8 cellular contexts compared by ENCODE assay signal in genomic region chr5:181187500-181188213, GRCh38. TPM values are rescaled to one million over a fixed set of nuclear protein-coding genes. Genes with fewer than 3 reads are reported as not detected.
DNase-seq lines count a peak whose midpoint lies in the region; ATAC-seq and TF ChIP-seq lines count a peak whose summit lies in the region.

No MANE protein-coding gene starts in this region.

- peaks cover 0 to 14% (median 0%) of the 10 kb centered on the region in 3 donors for H3K9me3 Mint-ChIP-seq in IgD-negative memory B cell

- peaks cover 28 to 32% (median 30%) of the 10 kb centered on the region in 3 donors for H3K4me1 Mint-ChIP-seq in IgD-negative memory B cell

- H3K36me3 Mint-ChIP-seq in IgD-negative memory B cell, result peaks cover 6% of the 10 kb centered on the region

- H3K4me3 Mint-ChIP-seq in IgD-negative memory B cell, result peak overlapping the region; percentile 91 to 99 (median 98)

- intact Hi-C loops in left ventricle myocardium superior (cut with micrococcal nuclease), result loop anchor here (10.0 kb wide), 1 partner anchor 57 kb away; the partner anchor contains the start of gene RACK1

- ATAC-seq in left ventricle myocardium superior (peak; percentile 27), GM21423 (IDR thresholded peaks at IDR 0.05; ENCODE audit: unreplicated experiment) (no peak), GM19463 (IDR thresholded peaks at IDR 0.05; ENCODE audit: unreplicated experiment) (no peak)

- DNase-seq in AG10803 (ENCODE audit: low read depth), result peak; percentile 86
- DNase-seq in activated naive CD4-positive, alpha-beta T cell treated with anti-CD3 and anti-CD28 coated beads, Interleukin-2, amount 50 U/mL, for 16 hours, result peak; percentile 67
- DNase-seq in left ventricle myocardium superior, result peak; percentile 84
- DNase-seq in retina, result peak; percentile 80
- DNase-seq in NCI-H2081 (lab: John Stamatoyannopoulos, UW), result no peak

- H3K27me3 Mint-ChIP-seq in IgD-negative memory B cell, result peaks cover 8% of the 10 kb centered on the region

- H3K27ac Mint-ChIP-seq in IgD-negative memory B cell, result peak overlapping the region; percentile 99 to 100 (median 100)

- H3K4me3 ChIP-seq in AG10803 (ENCODE audit: low read length), result peak overlapping the region; percentile 51

- TF ChIP-seq CTCF in AG10803 (conservative IDR thresholded peaks at IDR 0.05; ENCODE audit: low read length), result peak; percentile 46

RNA-seq across cellular contexts. Expression of gene TRIM7, which starts 17.3 kb away (rescaled TPM):
- 0.71 TPM for polyA plus RNA-seq in IgD-negative memory B cell
- 20.0 TPM for total RNA-seq in left ventricle myocardium superior

RNA-seq across cellular contexts. Expression of gene TRIM41, which starts 35.4 kb away (rescaled TPM):
- 1.3 TPM for polyA plus RNA-seq in IgD-negative memory B cell
- total RNA-seq in left ventricle myocardium superior, result 23.7 TPM

RNA-seq across cellular contexts. Expression of gene OR2V2, which starts 40.3 kb away (rescaled TPM):
- polyA plus RNA-seq in IgD-negative memory B cell, result not detected
- not detected for total RNA-seq in left ventricle myocardium superior

RNA-seq across cellular contexts. Expression of gene RACK1, which starts 56.0 kb away (rescaled TPM):
- 2,243 TPM for polyA plus RNA-seq in IgD-negative memory B cell
- total RNA-seq in left ventricle myocardium superior, result 641 TPM

RNA-seq across cellular contexts. Expression of gene OR2V1, which starts 56.7 kb away (rescaled TPM):
- not detected for polyA plus RNA-seq in IgD-negative memory B cell
- total RNA-seq in left ventricle myocardium superior, result not detected

Comparison
In these comparisons a context has a peak if more than half of its experiments do, and no peak if none do; other contexts are left out.
1. DNase-seq: peak in AG10803 (single experiment), activated naive CD4-positive, alpha-beta T cell treated with anti-CD3 and anti-CD28 coated beads, Interleukin-2, amount 50 U/mL, for 16 hours (single experiment), left ventricle myocardium superior (single experiment) and retina (single experiment); none in NCI-H2081 (0 of 2).